In the genomic region with DNA sequence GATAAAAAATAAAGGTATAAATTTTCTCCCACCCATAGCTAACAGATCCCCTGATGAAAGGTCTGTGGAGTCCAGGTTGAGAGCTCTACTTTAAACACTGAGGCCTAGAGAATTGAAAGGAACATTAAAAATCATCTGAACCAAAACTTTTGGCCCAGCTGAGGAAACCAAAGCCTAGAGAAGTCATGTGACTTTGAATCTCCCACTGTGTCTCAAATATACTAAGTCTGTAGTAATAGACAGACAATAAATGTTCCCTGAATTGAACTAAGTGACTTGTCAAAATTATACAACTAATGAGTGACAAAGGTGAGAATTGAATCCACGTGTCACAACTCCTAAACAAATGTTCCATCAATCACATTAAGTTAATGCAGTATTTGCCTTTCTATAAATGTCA, we compare ENCODE assay signal across 43 cellular contexts. TPM values are rescaled to one million over a fixed set of nuclear protein-coding genes. Genes with fewer than 3 reads are reported as not detected.
"Had no signal": no experiment of that assay in that cellular context is flagged by ENCODE, and none has a peak within 500 bp of the region (broad histone marks: within the 10 kb centered on the region; RNA-seq: fewer than 3 reads in every experiment).

No MANE protein-coding gene starts in this region.

- H3K9me3 Mint-ChIP-seq: activated naive CD4-positive, alpha-beta T cell treated with anti-CD3 and anti-CD28 coated beads for 36 hours; activated naive CD4-positive, alpha-beta T cell treated with anti-CD3 and anti-CD28 coated beads, Interleukin-2, amount 10 ng/mL, durations not matched to agents 7 days and 5 days; activated naive CD4-positive, alpha-beta T cell treated with anti-CD3 and anti-CD28 coated beads, Interleukin-2, amount 50 U/mL, for 24 hours; activated naive CD4-positive, alpha-beta T cell treated with anti-CD3 and anti-CD28 coated beads, Interleukin-2, amount 50 U/mL, for 72 hours; activated naive CD8-positive, alpha-beta T cell treated with anti-CD3 and anti-CD28 coated beads for 36 hours; activated naive CD8-positive, alpha-beta T cell treated with anti-CD3 and anti-CD28 coated beads, Interleukin-2, amount 10 ng/mL, durations not matched to agents 7 days and 5 days; activated naive CD8-positive, alpha-beta T cell treated with anti-CD3 and anti-CD28 coated beads, Interleukin-2, amount 50 U/mL, for 24 hours; activated T-cell treated with anti-CD3 and anti-CD28 coated beads, Interleukin-2, amount 50 U/mL, for 24 hours; activated T-cell treated with anti-CD3 and anti-CD28 coated beads, Interleukin-2, amount 50 U/mL, for 4 hours; activated T-cell treated with anti-CD3 and anti-CD28 coated beads, Interleukin-2, amount 50 U/mL, for 72 hours; activated T-helper 1 cell treated with anti-CD3 and anti-CD28 coated beads, Interleukin-12 subunit alpha, Interleukin-12 subunit beta, Interleukin-2, Interleukin-4 antibody, amounts not matched to agents 30 ng/mL and 10 ng/mL and 1 ng/mL, durations not matched to agents 14 hours and 24 hours and 36 hours; activated T-helper 17 cell treated with anti-CD3 and anti-CD28 coated beads, Interleukin-2, amount 50 U/mL, for 72 hours; activated T-helper 2 cell treated with anti-CD3 and anti-CD28 coated beads, Interferon-gamma antibody, Interleukin-2, Interleukin-4, amounts not matched to agents 10 μg/mL and 5 μg/mL and 100 μg/mL, durations not matched to agents 14 hours and 24 hours and 36 hours; brain; central memory CD8-positive, alpha-beta T cell had no signal

- H3K36me3 Mint-ChIP-seq: activated naive CD4-positive, alpha-beta T cell treated with anti-CD3 and anti-CD28 coated beads, Interleukin-2, amount 10 ng/mL, durations not matched to agents 7 days and 5 days; activated naive CD4-positive, alpha-beta T cell treated with anti-CD3 and anti-CD28 coated beads, Interleukin-2, amount 50 U/mL, for 24 hours; activated naive CD8-positive, alpha-beta T cell; activated naive CD8-positive, alpha-beta T cell treated with anti-CD3 and anti-CD28 coated beads for 36 hours; activated naive CD8-positive, alpha-beta T cell treated with anti-CD3 and anti-CD28 coated beads, Interleukin-2, amount 10 ng/mL, durations not matched to agents 7 days and 5 days; brain had no signal

- ATAC-seq: activated naive CD4-positive, alpha-beta T cell treated with anti-CD3 and anti-CD28 coated beads, Interleukin-2, amount 50 U/mL, for 72 hours; activated naive CD8-positive, alpha-beta T cell treated with anti-CD3 and anti-CD28 coated beads, Interleukin-2, amount 50 U/mL, for 24 hours; activated T-cell treated with anti-CD3 and anti-CD28 coated beads, Interleukin-2, amount 50 U/mL, for 4 hours; activated T-cell treated with anti-CD3 and anti-CD28 coated beads, Interleukin-2, amount 50 U/mL, for 72 hours; activated T-helper 17 cell treated with anti-CD3 and anti-CD28 coated beads, Interleukin-2, amount 50 U/mL, for 72 hours; body of pancreas had no signal

- H3K4me1 Mint-ChIP-seq: activated naive CD8-positive, alpha-beta T cell treated with anti-CD3 and anti-CD28 coated beads for 36 hours; activated naive CD8-positive, alpha-beta T cell treated with anti-CD3 and anti-CD28 coated beads, Interleukin-2, amount 50 U/mL, for 24 hours; activated T-helper 17 cell treated with anti-CD3 and anti-CD28 coated beads, Interleukin-2, amount 50 U/mL, for 72 hours; central memory CD8-positive, alpha-beta T cell had no signal

- H3K27ac Mint-ChIP-seq: activated naive CD4-positive, alpha-beta T cell treated with anti-CD3 and anti-CD28 coated beads for 36 hours; activated naive CD4-positive, alpha-beta T cell treated with anti-CD3 and anti-CD28 coated beads, Interleukin-2, amount 10 ng/mL, durations not matched to agents 7 days and 5 days; activated naive CD4-positive, alpha-beta T cell treated with anti-CD3 and anti-CD28 coated beads, Interleukin-2, amount 50 U/mL, for 24 hours; activated naive CD4-positive, alpha-beta T cell treated with anti-CD3 and anti-CD28 coated beads, Interleukin-2, amount 50 U/mL, for 72 hours; activated naive CD8-positive, alpha-beta T cell; activated naive CD8-positive, alpha-beta T cell treated with anti-CD3 and anti-CD28 coated beads for 36 hours; activated naive CD8-positive, alpha-beta T cell treated with anti-CD3 and anti-CD28 coated beads, Interleukin-2, amount 10 ng/mL, durations not matched to agents 7 days and 5 days; activated naive CD8-positive, alpha-beta T cell treated with anti-CD3 and anti-CD28 coated beads, Interleukin-2, amount 50 U/mL, for 24 hours; activated T-cell treated with anti-CD3 and anti-CD28 coated beads, Interleukin-2, amount 50 U/mL, for 24 hours; activated T-cell treated with anti-CD3 and anti-CD28 coated beads, Interleukin-2, amount 50 U/mL, for 72 hours; activated T-helper 1 cell treated with anti-CD3 and anti-CD28 coated beads, Interleukin-12 subunit alpha, Interleukin-12 subunit beta, Interleukin-2, Interleukin-4 antibody, amounts not matched to agents 30 ng/mL and 10 ng/mL and 1 ng/mL, durations not matched to agents 14 hours and 24 hours and 36 hours; activated T-helper 17 cell treated with anti-CD3 and anti-CD28 coated beads, Interleukin-2, amount 50 U/mL, for 72 hours; activated T-helper 2 cell treated with anti-CD3 and anti-CD28 coated beads, Interferon-gamma antibody, Interleukin-2, Interleukin-4, amounts not matched to agents 10 μg/mL and 5 μg/mL and 100 μg/mL, durations not matched to agents 14 hours and 24 hours and 36 hours; brain had no signal

- DNase-seq: activated effector memory CD4-positive, alpha-beta T cell treated with anti-CD3 and anti-CD28 coated beads, Interleukin-2, amount 50 U/mL, for 16 hours; activated effector memory CD4-positive, alpha-beta T cell treated with Interleukin-2 at 50 U/mL for 16 hours; activated gamma-delta T cell; activated gamma-delta T cell treated with Interleukin-2 at 50 U/mL for 16 hours; activated naive CD4-positive, alpha-beta T cell; activated naive CD4-positive, alpha-beta T cell treated with anti-CD3 and anti-CD28 coated beads for 36 hours; activated naive CD4-positive, alpha-beta T cell treated with anti-CD3 and anti-CD28 coated beads, Interleukin-2, amount 10 ng/mL, durations not matched to agents 7 days and 5 days; activated naive CD4-positive, alpha-beta T cell treated with anti-CD3 and anti-CD28 coated beads, Interleukin-2, amount 50 U/mL, for 16 hours; activated naive CD4-positive, alpha-beta T cell treated with Interleukin-2 at 50 U/mL for 16 hours; activated naive CD8-positive, alpha-beta T cell treated with anti-CD3 and anti-CD28 coated beads for 36 hours; activated naive CD8-positive, alpha-beta T cell treated with anti-CD3 and anti-CD28 coated beads, Interleukin-2, amount 10 ng/mL, durations not matched to agents 7 days and 5 days; activated naive CD8-positive, alpha-beta T cell treated with anti-CD3 and anti-CD28 coated beads, Interleukin-2, amount 50 U/mL, for 24 hours; activated T-cell treated with anti-CD3 and anti-CD28 coated beads, Interleukin-2, amount 50 U/mL, for 24 hours; activated T-cell treated with anti-CD3 and anti-CD28 coated beads, Interleukin-2, amount 50 U/mL, for 4 hours; activated T-cell treated with anti-CD3 and anti-CD28 coated beads, Interleukin-2, amount 50 U/mL, for 48 hours; activated T-cell treated with anti-CD3 and anti-CD28 coated beads, Interleukin-2, amount 50 U/mL, for 72 hours; adrenal gland; amniotic stem cell; amygdala; anterior cingulate cortex; aorta; body of pancreas; brain microvascular endothelial cell; caudate nucleus; central memory CD4-positive, alpha-beta T cell; cerebellar nuclear complex had no signal

- FAIRE-seq: astrocyte, bronchial epithelial cell had no signal

- H3K27ac ChIP-seq: adrenal gland, ascending aorta, body of pancreas, brain microvascular endothelial cell, breast epithelium, cardiac muscle cell had no signal

- H3K4me3 ChIP-seq: adrenal gland, ascending aorta, body of pancreas, breast epithelium, cardiac muscle cell had no signal

- H3K36me3 ChIP-seq: adrenal gland, ascending aorta, brain microvascular endothelial cell, breast epithelium, cardiac muscle cell had no signal

- H3K9me3 ChIP-seq: adrenal gland, ascending aorta, body of pancreas, breast epithelium had no signal

- H3K4me3 Mint-ChIP-seq: activated naive CD4-positive, alpha-beta T cell treated with anti-CD3 and anti-CD28 coated beads for 36 hours; activated naive CD4-positive, alpha-beta T cell treated with anti-CD3 and anti-CD28 coated beads, Interleukin-2, amount 10 ng/mL, durations not matched to agents 7 days and 5 days; activated naive CD4-positive, alpha-beta T cell treated with anti-CD3 and anti-CD28 coated beads, Interleukin-2, amount 50 U/mL, for 24 hours; activated naive CD8-positive, alpha-beta T cell; activated naive CD8-positive, alpha-beta T cell treated with anti-CD3 and anti-CD28 coated beads for 36 hours; activated naive CD8-positive, alpha-beta T cell treated with anti-CD3 and anti-CD28 coated beads, Interleukin-2, amount 10 ng/mL, durations not matched to agents 7 days and 5 days; activated naive CD8-positive, alpha-beta T cell treated with anti-CD3 and anti-CD28 coated beads, Interleukin-2, amount 50 U/mL, for 24 hours; activated T-cell treated with anti-CD3 and anti-CD28 coated beads, Interleukin-2, amount 50 U/mL, for 24 hours; activated T-cell treated with anti-CD3 and anti-CD28 coated beads, Interleukin-2, amount 50 U/mL, for 4 hours; activated T-cell treated with anti-CD3 and anti-CD28 coated beads, Interleukin-2, amount 50 U/mL, for 72 hours; activated T-helper 1 cell treated with anti-CD3 and anti-CD28 coated beads, Interleukin-12 subunit alpha, Interleukin-12 subunit beta, Interleukin-2, Interleukin-4 antibody, amounts not matched to agents 30 ng/mL and 10 ng/mL and 1 ng/mL, durations not matched to agents 14 hours and 24 hours and 36 hours; activated T-helper 17 cell treated with anti-CD3 and anti-CD28 coated beads, Interleukin-2, amount 50 U/mL, for 72 hours; brain; central memory CD8-positive, alpha-beta T cell had no signal

RNA-seq across cellular contexts. Expression of a gene that starts 5.7 kb away (rescaled TPM):
- total RNA-seq: activated naive CD4-positive, alpha-beta T cell treated with anti-CD3 and anti-CD28 coated beads for 36 hours; activated naive CD8-positive, alpha-beta T cell treated with anti-CD3 and anti-CD28 coated beads for 36 hours; activated naive CD8-positive, alpha-beta T cell treated with anti-CD3 and anti-CD28 coated beads, Interleukin-2, amount 10 ng/mL, durations not matched to agents 7 days and 5 days; activated T-cell treated with anti-CD3 and anti-CD28 coated beads, Interleukin-2, amount 50 U/mL, for 4 hours; activated T-cell treated with anti-CD3 and anti-CD28 coated beads, Interleukin-2, amount 50 U/mL, for 72 hours; activated T-helper 1 cell treated with anti-CD3 and anti-CD28 coated beads, Interleukin-12 subunit alpha, Interleukin-12 subunit beta, Interleukin-2, Interleukin-4 antibody, amounts not matched to agents 30 ng/mL and 10 ng/mL and 1 ng/mL, durations not matched to agents 14 hours and 24 hours and 36 hours; activated T-helper 2 cell treated with anti-CD3 and anti-CD28 coated beads, Interferon-gamma antibody, Interleukin-2, Interleukin-4, amounts not matched to agents 10 μg/mL and 5 μg/mL and 100 μg/mL, durations not matched to agents 14 hours and 24 hours and 36 hours; adrenal gland; aorta; ascending aorta; astrocyte; body of pancreas; breast epithelium; bronchial epithelial cell; cerebellum; chondrocyte had no signal
- polyA plus RNA-seq: adipose tissue, adrenal gland, aorta had no signal

RNA-seq across cellular contexts. Expression of a gene that starts 25.3 kb away (rescaled TPM):
- total RNA-seq: activated naive CD4-positive, alpha-beta T cell treated with anti-CD3 and anti-CD28 coated beads for 36 hours; activated naive CD4-positive, alpha-beta T cell treated with anti-CD3 and anti-CD28 coated beads, Interleukin-2, amount 50 U/mL, for 72 hours; activated naive CD8-positive, alpha-beta T cell treated with anti-CD3 and anti-CD28 coated beads for 36 hours; activated naive CD8-positive, alpha-beta T cell treated with anti-CD3 and anti-CD28 coated beads, Interleukin-2, amount 10 ng/mL, durations not matched to agents 7 days and 5 days; activated T-cell treated with anti-CD3 and anti-CD28 coated beads, Interleukin-2, amount 50 U/mL, for 4 hours; activated T-cell treated with anti-CD3 and anti-CD28 coated beads, Interleukin-2, amount 50 U/mL, for 72 hours; activated T-helper 1 cell treated with anti-CD3 and anti-CD28 coated beads, Interleukin-12 subunit alpha, Interleukin-12 subunit beta, Interleukin-2, Interleukin-4 antibody, amounts not matched to agents 30 ng/mL and 10 ng/mL and 1 ng/mL, durations not matched to agents 14 hours and 24 hours and 36 hours; activated T-helper 17 cell treated with anti-CD3 and anti-CD28 coated beads, Interleukin-2, amount 50 U/mL, for 72 hours; activated T-helper 2 cell treated with anti-CD3 and anti-CD28 coated beads, Interferon-gamma antibody, Interleukin-2, Interleukin-4, amounts not matched to agents 10 μg/mL and 5 μg/mL and 100 μg/mL, durations not matched to agents 14 hours and 24 hours and 36 hours; adrenal gland; aorta; ascending aorta; astrocyte; body of pancreas; breast epithelium; bronchial epithelial cell; cerebellum; chondrocyte had no signal
- polyA plus RNA-seq: adipose tissue, adrenal gland, aorta, cardiac muscle cell had no signal

RNA-seq across cellular contexts. Expression of a gene that starts 48.5 kb away (rescaled TPM):
- total RNA-seq: activated naive CD4-positive, alpha-beta T cell treated with anti-CD3 and anti-CD28 coated beads for 36 hours; activated naive CD8-positive, alpha-beta T cell treated with anti-CD3 and anti-CD28 coated beads for 36 hours; activated T-cell treated with anti-CD3 and anti-CD28 coated beads, Interleukin-2, amount 50 U/mL, for 4 hours; activated T-helper 1 cell treated with anti-CD3 and anti-CD28 coated beads, Interleukin-12 subunit alpha, Interleukin-12 subunit beta, Interleukin-2, Interleukin-4 antibody, amounts not matched to agents 30 ng/mL and 10 ng/mL and 1 ng/mL, durations not matched to agents 14 hours and 24 hours and 36 hours; activated T-helper 2 cell treated with anti-CD3 and anti-CD28 coated beads, Interferon-gamma antibody, Interleukin-2, Interleukin-4, amounts not matched to agents 10 μg/mL and 5 μg/mL and 100 μg/mL, durations not matched to agents 14 hours and 24 hours and 36 hours; adrenal gland; ascending aorta; astrocyte; body of pancreas; breast epithelium; bronchial epithelial cell; cardiac muscle cell; cardiac septum; cerebellum; chondrocyte had no signal
- polyA plus RNA-seq: adipose tissue, adrenal gland, aorta, cardiac muscle cell had no signal
